In the genomic region with DNA sequence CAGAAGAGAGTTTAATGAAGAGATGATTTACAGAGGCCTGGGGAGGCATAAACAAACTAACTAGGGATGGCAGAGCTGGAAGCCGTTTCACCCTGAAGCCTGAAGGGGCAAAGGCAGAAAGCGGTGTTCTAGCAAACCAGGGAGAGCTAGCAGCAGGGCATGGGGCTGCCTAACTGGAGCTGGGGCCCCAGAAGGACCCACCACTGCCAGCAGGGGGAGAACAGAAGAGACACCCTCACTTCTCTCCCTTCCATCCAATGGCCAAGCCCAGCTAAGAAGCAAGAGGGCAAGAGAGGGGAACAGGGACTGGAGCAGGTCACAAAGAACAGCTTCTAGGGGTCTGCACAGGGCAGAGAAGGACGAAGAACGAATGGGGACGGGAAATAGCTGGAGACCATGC, we compare ENCODE assay signal across 11 cellular contexts.
DNase-seq lines count a peak whose midpoint lies in the region; ATAC-seq lines count a peak whose summit lies in the region.
"Had no signal": no experiment of that assay in that cellular context is flagged by ENCODE, and none has a peak within 500 bp of the region (broad histone marks: within the 10 kb centered on the region; RNA-seq: fewer than 3 reads in every experiment).

No MANE protein-coding gene starts in this region.

- H3K9ac ChIP-seq in adipocyte (ENCODE audit: low read length) = no peak overlapping the region
- H3K9ac ChIP-seq in neuronal stem cell (ENCODE audit: low read depth, low read length, poor library complexity) = no peak overlapping the region

- H3K27me3 ChIP-seq in adipocyte (replicated peaks; ENCODE audit: control insufficient read depth, insufficient read depth, low read length) (no peaks in the 10 kb centered on the region), neuronal stem cell (ENCODE audit: control insufficient read depth in 3 of 3, insufficient read depth in 3 of 3, low read depth in 1 of 3, low read length in 3 of 3) (peaks cover 0 to 10% (median 0%) of the 10 kb centered on the region in 3 experiments)

- H3K36me3 ChIP-seq in adipocyte (ENCODE audit: control insufficient read depth, insufficient read depth, low read length, severe bottlenecking) (no peaks in the 10 kb centered on the region), neuronal stem cell (replicated peaks in 1 of 2; ENCODE audit: control insufficient read depth in 2 of 2, insufficient read depth in 2 of 2, low read length in 2 of 2) (no peaks in the 10 kb centered on the region)

- no peak overlapping the region for H4K8ac ChIP-seq in neuronal stem cell (ENCODE audit: low read depth, low read length)

- H3K36me3 Mint-ChIP-seq in activated CD4-positive, alpha-beta T cell treated with anti-CD3 and anti-CD28 coated beads, Interleukin-2, amount 10 ng/mL, durations not matched to agents 7 days and 5 days (ENCODE audit: low read depth) = no peaks in the 10 kb centered on the region

- H3K79me1 ChIP-seq in neuronal stem cell (ENCODE audit: low read depth, low read length) = no peaks in the 10 kb centered on the region

- no peak overlapping the region for H2BK5ac ChIP-seq in neuronal stem cell (ENCODE audit: low read length)

- POLR2A ChIA-PET in activated CD4-positive, alpha-beta T cell treated with anti-CD3 and anti-CD28 coated beads, Interleukin-2, amount 10 ng/mL, durations not matched to agents 7 days and 5 days (lab: Charles Lee) = no interaction called here

- no peak overlapping the region for H2BK15ac ChIP-seq in neuronal stem cell (ENCODE audit: low read length)

- H3K27ac Mint-ChIP-seq in activated CD4-positive, alpha-beta T cell treated with anti-CD3 and anti-CD28 coated beads, Interleukin-2, amount 10 ng/mL, durations not matched to agents 7 days and 5 days = no peak overlapping the region

- H3K18ac ChIP-seq in neuronal stem cell (ENCODE audit: low read length) = no peak overlapping the region

- H3K23ac ChIP-seq in neuronal stem cell (ENCODE audit: low read depth, low read length, poor library complexity) = no peak overlapping the region

- H3K9me3 ChIP-seq in adipocyte (ENCODE audit: control insufficient read depth, low read length) (no peaks in the 10 kb centered on the region), neuronal stem cell (replicated peaks in 1 of 2; ENCODE audit: control insufficient read depth in 2 of 2, insufficient read depth in 1 of 2, low read depth in 1 of 2, low read length in 2 of 2) (no peaks in the 10 kb centered on the region)

- H3K9me3 Mint-ChIP-seq in activated CD4-positive, alpha-beta T cell treated with anti-CD3 and anti-CD28 coated beads, Interleukin-2, amount 10 ng/mL, durations not matched to agents 7 days and 5 days = no peaks in the 10 kb centered on the region

- peaks cover 24% of the 10 kb centered on the region for H3K4me1 ChIP-seq in adipocyte (ENCODE audit: control insufficient read depth, insufficient read depth, low read length)
- H3K4me1 ChIP-seq in neuronal stem cell (ENCODE audit: control insufficient read depth in 2 of 2, insufficient read depth in 1 of 2, low read depth in 1 of 2, low read length in 2 of 2) = peaks cover 11 to 20% of the 10 kb centered on the region in 2 donors

- WGBS in neuronal stem cell (ENCODE audit: extremely low coverage in 2 of 2, insufficient read length in 2 of 2, insufficient replicate concordance in 1 of 2), 2 donors = no CpG with 5 or more reads among the region's 5 CpGs

- H2AFZ ChIP-seq in neuronal stem cell (ENCODE audit: low read length) = peak overlapping the region; percentile 6

- H3K14ac ChIP-seq in neuronal stem cell (ENCODE audit: low read length) = no peak overlapping the region

- ATAC-seq in GM19463 (IDR thresholded peaks at IDR 0.05; ENCODE audit: unreplicated experiment) (no peak), GM18858 (IDR thresholded peaks at IDR 0.05; ENCODE audit: unreplicated experiment) (no peak)
- ATAC-seq: left colon had no signal

- peak; percentile 20 for DNase-seq in activated CD4-positive, alpha-beta T cell treated with anti-CD3 and anti-CD28 coated beads, Interleukin-2, amount 10 ng/mL, durations not matched to agents 7 days and 5 days
- no peak for DNase-seq in activated CD4-positive, alpha-beta T cell treated with anti-CD3 and anti-CD28 coated beads, Interleukin-2, amount 50 U/mL, for 48 hours
- peak; percentile 66 for DNase-seq in Jurkat, Clone E6-1 (ENCODE audit: low read depth, low spot score)
- peak; percentile 11 for DNase-seq in adipocyte (ENCODE audit: low read depth)
- no peak for DNase-seq in neuronal stem cell (ENCODE audit: low spot score)
- DNase-seq in SHP77 (lab: John Stamatoyannopoulos, UW) = no peak
- DNase-seq: activated CD4-positive, alpha-beta T cell treated with anti-CD3 and anti-CD28 coated beads, Interleukin-2, amount 50 U/mL, for 4 hours; left colon; NCI-H446 had no signal

- H2BK120ac ChIP-seq in neuronal stem cell (ENCODE audit: low read depth, low read length) = no peak overlapping the region

- CTCF ChIA-PET in activated CD4-positive, alpha-beta T cell treated with anti-CD3 and anti-CD28 coated beads, Interleukin-2, amount 10 ng/mL, durations not matched to agents 7 days and 5 days (lab: Charles Lee) = interaction anchor here (0.6 to 7.8 kb wide), 11 partner anchors 9 to 629 kb away, joined by 3 to 97 read pairs (median 3); no protein-coding TSS in a partner anchor

- no peak overlapping the region for H3K4me3 Mint-ChIP-seq in activated CD4-positive, alpha-beta T cell treated with anti-CD3 and anti-CD28 coated beads, Interleukin-2, amount 10 ng/mL, durations not matched to agents 7 days and 5 days

- no peak overlapping the region for H3K4ac ChIP-seq in neuronal stem cell (ENCODE audit: low read length)

- no peak overlapping the region for H3K4me2 ChIP-seq in neuronal stem cell (ENCODE audit: insufficient read depth, low read length, poor library complexity, severe bottlenecking)

- H3K27me3 Mint-ChIP-seq in activated CD4-positive, alpha-beta T cell treated with anti-CD3 and anti-CD28 coated beads, Interleukin-2, amount 10 ng/mL, durations not matched to agents 7 days and 5 days = peaks cover 4% of the 10 kb centered on the region

- no peak overlapping the region for H4K91ac ChIP-seq in neuronal stem cell (ENCODE audit: low read depth, low read length, poor library complexity)

- H3K27ac ChIP-seq in neuronal stem cell (replicated peaks; ENCODE audit: low read length) = no peak overlapping the region

- H3K4me1 Mint-ChIP-seq in activated CD4-positive, alpha-beta T cell treated with anti-CD3 and anti-CD28 coated beads, Interleukin-2, amount 10 ng/mL, durations not matched to agents 7 days and 5 days = peaks cover 32% of the 10 kb centered on the region

- H2AK5ac ChIP-seq in neuronal stem cell (ENCODE audit: low read depth, low read length) = no peak overlapping the region

- no peak overlapping the region for H2BK12ac ChIP-seq in neuronal stem cell (ENCODE audit: low read length)

- no peak overlapping the region for H3K4me3 ChIP-seq in Jurkat, Clone E6-1 (ENCODE audit: low read length)
- H3K4me3 ChIP-seq in adipocyte (ENCODE audit: low read length) (no peak overlapping the region), neuronal stem cell (ENCODE audit: low read length in 2 of 2) (no peak overlapping the region)

Comparison
In these comparisons a context has a peak if more than half of its experiments do, and no peak if none do; other contexts are left out.
1. DNase-seq: peak in activated CD4-positive, alpha-beta T cell treated with anti-CD3 and anti-CD28 coated beads, Interleukin-2, amount 10 ng/mL, durations not matched to agents 7 days and 5 days (single experiment), Jurkat, Clone E6-1 (single experiment) and adipocyte (single experiment); none in activated CD4-positive, alpha-beta T cell treated with anti-CD3 and anti-CD28 coated beads, Interleukin-2, amount 50 U/mL, for 48 hours (0 of 2), neuronal stem cell (single experiment) and SHP77 (0 of 2).